In the genomic region with DNA sequence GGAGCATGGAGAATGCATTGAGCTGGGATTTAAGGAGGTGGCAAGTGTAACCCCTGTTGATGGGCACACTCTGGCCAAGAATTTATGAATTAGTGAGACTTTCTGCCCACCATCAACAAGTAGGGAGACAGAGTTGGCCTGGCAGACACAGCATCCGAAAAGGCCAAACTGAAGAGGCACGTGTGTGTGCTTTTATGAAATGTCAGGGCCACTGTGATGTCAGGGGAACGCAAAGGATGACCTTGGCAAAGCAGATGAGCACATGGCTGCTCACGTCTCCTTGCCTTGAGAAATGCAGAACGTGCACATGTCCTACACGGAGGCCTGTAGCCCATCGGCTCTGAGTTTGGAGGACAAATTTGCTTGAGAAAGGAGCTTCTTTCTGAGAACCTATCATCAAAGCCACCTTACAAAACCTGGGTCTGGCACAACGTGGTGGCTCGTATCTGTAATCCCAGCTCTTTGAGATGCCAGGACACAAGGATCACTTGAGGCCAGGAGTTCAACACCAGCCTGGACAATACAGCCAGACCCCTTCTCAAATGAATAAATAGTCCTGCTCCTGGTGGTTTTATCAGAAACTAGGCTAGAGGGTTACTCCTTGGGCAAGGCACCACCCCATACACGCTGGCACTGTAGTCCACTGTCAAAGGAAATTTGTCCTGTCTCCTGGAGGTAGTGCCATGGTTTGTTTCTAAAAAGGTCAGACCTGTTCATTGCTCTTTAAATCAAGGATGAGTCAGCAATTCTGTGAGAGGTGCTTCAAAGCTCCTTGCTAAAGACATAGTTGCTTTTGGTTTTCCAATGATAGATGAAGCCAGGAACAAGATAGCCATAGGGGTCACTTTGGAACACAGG, we compare ENCODE assay signal across 10 cellular contexts. TPM values are rescaled to one million over a fixed set of nuclear protein-coding genes. Genes with fewer than 3 reads are reported as not detected.
DNase-seq lines count a peak whose midpoint lies in the region; ATAC-seq, FAIRE-seq and TF ChIP-seq lines count a peak whose summit lies in the region.
"Had no signal": no experiment of that assay in that cellular context is flagged by ENCODE, and none has a peak within 500 bp of the region (broad histone marks: within the 10 kb centered on the region; RNA-seq: fewer than 3 reads in every experiment).

No MANE protein-coding gene starts in this region.

- H2BK120ac ChIP-seq in mesenchymal stem cell (ENCODE audit: low read depth, low read length) = no peak overlapping the region

- DNase-seq in activated naive CD4-positive, alpha-beta T cell treated with anti-CD3 and anti-CD28 coated beads for 36 hours = no peak
- DNase-seq in activated naive CD4-positive, alpha-beta T cell treated with Interleukin-2 at 50 U/mL for 16 hours = no peak
- no peak for DNase-seq in GM12878 (ENCODE audit: low read depth, low spot score)
- DNase-seq in mesenchymal stem cell = no peak
- no peak for DNase-seq in tibial artery
- no peak for DNase-seq in kidney glomerular epithelial cell (lab: John Stamatoyannopoulos, UW)
- no peak for DNase-seq in brain microvascular endothelial cell
- DNase-seq in NCI-H1105 (lab: John Stamatoyannopoulos, UW) = no peak

- H3K4me3 ChIP-seq in GM12878 (peak overlapping the region; percentile 86; the same call in 1 of the 2 replicates), mesenchymal stem cell (ENCODE audit: insufficient read depth in 1 of 2, low read depth in 1 of 2, low read length in 2 of 2) (peak overlapping the region in 1 of 2 experiments; percentile 96), tibial artery (peak overlapping the region; percentile 82 to 88), brain microvascular endothelial cell (ENCODE audit: low read depth, low read length) (no peak overlapping the region)

- RAD21 ChIA-PET in GM12878 (lab: Charles Lee; ENCODE audit: unreplicated experiment) = interaction anchor here (1.0 to 6.2 kb wide), 19 partner anchors 9 to 72 kb away, joined by 3 to 53 read pairs (median 5); no protein-coding TSS in a partner anchor

- WGBS in GM12878 (ENCODE audit: insufficient coverage, insufficient replicate concordance, low lambda C conversion rate, missing lambda C conversion rate) = 80% methylated on average over 10 of the region's 10 CpGs
- WGBS in mesenchymal stem cell = 97% methylated on average over 10 of the region's 10 CpGs

- ATAC-seq in GM12878 = no peak

- H3K36me3 ChIP-seq in GM12878 (ENCODE audit: control insufficient read depth in 2 of 2, insufficient read depth in 2 of 2, low read length in 1 of 2) = peaks cover 2 to 12% of the 10 kb centered on the region in 2 experiments; a peak in 3 of 4 replicates
- peaks cover 0 to 14% of the 10 kb centered on the region in 2 experiments for H3K36me3 ChIP-seq in mesenchymal stem cell (ENCODE audit: control insufficient read depth in 1 of 2, insufficient read depth in 2 of 2, low read depth in 1 of 2, low read length in 2 of 2)
- H3K36me3 ChIP-seq in tibial artery = no peaks in the 10 kb centered on the region
- no peaks in the 10 kb centered on the region for H3K36me3 ChIP-seq in brain microvascular endothelial cell (replicated peaks)
- H3K36me3 ChIP-seq: prostate gland had no signal

- no peaks in the 10 kb centered on the region for H3K9me3 ChIP-seq in GM12878 (replicated peaks; ENCODE audit: control insufficient read depth, insufficient read depth, low read length)
- H3K9me3 ChIP-seq in mesenchymal stem cell (ENCODE audit: control insufficient read depth, low read length) = no peaks in the 10 kb centered on the region
- H3K9me3 ChIP-seq in tibial artery = no peaks in the 10 kb centered on the region
- H3K9me3 ChIP-seq: prostate gland had no signal

- SMC1A ChIA-PET in GM12878 (lab: Charles Lee; ENCODE audit: uncharacterized antibody, unreplicated experiment) = interaction anchor here (0.6 to 3.8 kb wide), 21 partner anchors 10 to 476 kb away, joined by 3 to 38 read pairs (median 4); no protein-coding TSS in a partner anchor

- H3K14ac ChIP-seq in mesenchymal stem cell (ENCODE audit: low read length in 2 of 2) = peak overlapping the region in 1 of 2 experiments; percentile 9

- no peak for TF ChIP-seq EP300 in GM12878 (IDR thresholded peaks at IDR 0.05; ENCODE audit: borderline replicate concordance in 1 of 2, control insufficient read depth in 1 of 2, low read depth in 2 of 2, low read length in 2 of 2)

- no peaks in the 10 kb centered on the region for H3K36me3 Mint-ChIP-seq in activated naive CD4-positive, alpha-beta T cell treated with anti-CD3 and anti-CD28 coated beads for 36 hours (ENCODE audit: low read depth)

- H3K23ac ChIP-seq in mesenchymal stem cell (ENCODE audit: low read length in 2 of 2) = no peak overlapping the region

- TF ChIP-seq RAD21 in GM12878 (IDR thresholded peaks at IDR 0.05; ENCODE audit: insufficient read depth, low read depth, low read length) = no peak

- no peak for TF ChIP-seq POLR2A in GM12878 (IDR thresholded peaks at IDR 0.05; ENCODE audit: low read depth, low read length)

- no peak overlapping the region for H3K27ac Mint-ChIP-seq in activated naive CD4-positive, alpha-beta T cell treated with anti-CD3 and anti-CD28 coated beads for 36 hours

- no TSS peak for BruUV-seq in GM12878 (replicated peaks; lab: Mats Ljungman, UMichigan)

- no peak overlapping the region for H2BK5ac ChIP-seq in mesenchymal stem cell (ENCODE audit: low read depth, low read length, poor library complexity, severe bottlenecking)

- H3K4me1 ChIP-seq in GM12878 (ENCODE audit: control insufficient read depth, insufficient read depth, low read length) = peaks cover 29% of the 10 kb centered on the region
- H3K4me1 ChIP-seq in mesenchymal stem cell (ENCODE audit: control insufficient read depth, insufficient read depth, low read depth, low read length) = peaks cover 13% of the 10 kb centered on the region
- peaks cover 0 to 31% (median 13%) of the 10 kb centered on the region in 4 donors for H3K4me1 ChIP-seq in tibial artery
- H3K4me1 ChIP-seq: prostate gland had no signal

- H3K4me2 ChIP-seq in GM12878 (ENCODE audit: control insufficient read depth, insufficient read depth) (peak overlapping the region; percentile 93), mesenchymal stem cell (ENCODE audit: low read length, poor library complexity, severe bottlenecking) (peak overlapping the region; percentile 100)

- peak overlapping the region; percentile 99 for H4K8ac ChIP-seq in mesenchymal stem cell (ENCODE audit: low read length)

- no peak for TF ChIP-seq CTCF in GM12878 (IDR thresholded peaks at IDR 0.05 in 2 of 3, conservative IDR thresholded peaks at IDR 0.05 in 1 of 3; ENCODE audit: control insufficient read depth in 2 of 3, extremely low read depth in 1 of 3, insufficient read depth in 1 of 3, low read depth in 3 of 3, low read length in 3 of 3)
- TF ChIP-seq CTCF in tibial artery (IDR thresholded peaks at IDR 0.05) = no peak
- TF ChIP-seq CTCF in brain microvascular endothelial cell (IDR thresholded peaks at IDR 0.05; ENCODE audit: low read depth, low read length, missing control alignments) = no peak

- FAIRE-seq in GM12878 (lab: Jason Lieb, UNC) = no peak
- FAIRE-seq: colon had no signal

- H4K20me1 ChIP-seq in GM12878 (ENCODE audit: control insufficient read depth, insufficient read depth) = no peaks in the 10 kb centered on the region

- peaks cover 2% of the 10 kb centered on the region for H3K27me3 Mint-ChIP-seq in activated naive CD4-positive, alpha-beta T cell treated with anti-CD3 and anti-CD28 coated beads for 36 hours (ENCODE audit: low read depth)

- no peak overlapping the region for H2AK5ac ChIP-seq in mesenchymal stem cell (ENCODE audit: low read length, severe bottlenecking)

- H3K27me3 ChIP-seq in GM12878 (replicated peaks in 1 of 2; ENCODE audit: control insufficient read depth in 2 of 2, insufficient read depth in 2 of 2, low read length in 1 of 2) = no peaks in the 10 kb centered on the region
- H3K27me3 ChIP-seq in mesenchymal stem cell (ENCODE audit: control insufficient read depth in 1 of 2, insufficient read depth in 1 of 2, low read length in 2 of 2) = no peaks in the 10 kb centered on the region
- H3K27me3 ChIP-seq in tibial artery = no peaks in the 10 kb centered on the region
- H3K27me3 ChIP-seq in brain microvascular endothelial cell (replicated peaks) = no peaks in the 10 kb centered on the region

- in situ Hi-C loops in GM12878 (cut with MboI) (no loop called here), brain microvascular endothelial cell (cut with HindIII; ENCODE audit: low pct_ligation_motif_present, low sequenced_read_pairs) (no loop called here)

- peak overlapping the region; percentile 89 for H3K4me3 Mint-ChIP-seq in activated naive CD4-positive, alpha-beta T cell treated with anti-CD3 and anti-CD28 coated beads for 36 hours

- peak overlapping the region; percentile 72 to 75 for H2BK12ac ChIP-seq in mesenchymal stem cell (ENCODE audit: low read length in 2 of 2)

- peak overlapping the region; percentile 43 for H4K91ac ChIP-seq in mesenchymal stem cell (ENCODE audit: low read length)

- CTCF ChIA-PET in activated naive CD4-positive, alpha-beta T cell treated with anti-CD3 and anti-CD28 coated beads for 36 hours (lab: Charles Lee) = interaction anchor here (0.5 to 9.4 kb wide), 28 partner anchors 9 to 232 kb away, joined by 3 to 132 read pairs (median 4); partner anchors contain the start of gene CAPN7
- CTCF ChIA-PET in GM12878 (lab: Yijun Ruan, JAX) = interaction anchor here (0.6 to 9.6 kb wide), 25 partner anchors 9 to 119 kb away, joined by 3 to 125 read pairs (median 6); no protein-coding TSS in a partner anchor

- peak overlapping the region; percentile 99 for H2AFZ ChIP-seq in GM12878 (ENCODE audit: control insufficient read depth, low read depth, low read length)
- H2AFZ ChIP-seq in mesenchymal stem cell (ENCODE audit: low read depth, low read length) = peak overlapping the region; percentile 91

- H3K27ac ChIP-seq in GM12878 (ENCODE audit: control insufficient read depth, insufficient read depth) (peak overlapping the region; percentile 41; the same call in 1 of the 2 replicates), mesenchymal stem cell (ENCODE audit: low read length, poor library complexity, severe bottlenecking) (no peak overlapping the region), tibial artery (peak overlapping the region; percentile 88 to 93), brain microvascular endothelial cell (no peak overlapping the region)

- no peak overlapping the region for H3K4ac ChIP-seq in mesenchymal stem cell (ENCODE audit: low read depth in 1 of 2, low read length in 2 of 2)

- peaks cover 44% of the 10 kb centered on the region for H3K4me1 Mint-ChIP-seq in activated naive CD4-positive, alpha-beta T cell treated with anti-CD3 and anti-CD28 coated beads for 36 hours (ENCODE audit: low read depth)

- H3K79me2 ChIP-seq in GM12878 (ENCODE audit: control insufficient read depth, insufficient read depth, low read length) = peaks cover 32% of the 10 kb centered on the region

- peak overlapping the region in 1 of 2 experiments; percentile 70 for H3K18ac ChIP-seq in mesenchymal stem cell (ENCODE audit: low read depth in 1 of 2, low read length in 2 of 2)

- no peak overlapping the region for H2BK15ac ChIP-seq in mesenchymal stem cell (ENCODE audit: low read depth, poor library complexity, severe bottlenecking)

- H3K9me3 Mint-ChIP-seq in activated naive CD4-positive, alpha-beta T cell treated with anti-CD3 and anti-CD28 coated beads for 36 hours = no peaks in the 10 kb centered on the region

- POLR2A ChIA-PET in GM12878 (lab: Charles Lee) = interaction anchor here (0.6 to 1.9 kb wide), 14 partner anchors 9 to 237 kb away, joined by 3 to 6 read pairs (median 3); no protein-coding TSS in a partner anchor

- intact Hi-C loops in activated naive CD4-positive, alpha-beta T cell treated with anti-CD3 and anti-CD28 coated beads for 36 hours (cut with micrococcal nuclease) = no loop called here
- intact Hi-C loops in GM12878 (cut with micrococcal nuclease; ENCODE audit: unreplicated experiment) = no loop called here
- intact Hi-C loops in tibial artery (cut with DNase I; ENCODE audit: low total_unique reads) = loop anchor here (5.0 kb wide), 1 partner anchor 44 kb away; no protein-coding TSS in a partner anchor

- H3K9ac ChIP-seq in GM12878 (ENCODE audit: control insufficient read depth, insufficient read depth, low read length) (no peak overlapping the region), mesenchymal stem cell (ENCODE audit: low read length) (peak overlapping the region; percentile 97)

- H3K79me1 ChIP-seq in mesenchymal stem cell (replicated peaks; ENCODE audit: low read length, poor library complexity, severe bottlenecking) = peaks cover 7% of the 10 kb centered on the region

RNA-seq across cellular contexts. Expression of gene SH3BP5, which starts 0.9 kb away (rescaled TPM):
- total RNA-seq in activated naive CD4-positive, alpha-beta T cell treated with anti-CD3 and anti-CD28 coated beads for 36 hours = 1 to 10 TPM; 7.9 to 9.0 TPM
- 20.0 and 21.6 TPM in 2 replicates for total RNA-seq in GM12878 (2013; cell fraction: nucleolus; rRNA removed)
- 37.9 and 41.0 TPM in 2 replicates for total RNA-seq in GM12878 (2014; rRNA removed)
- 45.6 and 46.5 TPM in 2 replicates for total RNA-seq in GM12878 (2014; rRNA removed; fragmentation: Illumina TruSeq; extraction: Trizol)
- 60.5 and 64.6 TPM in 2 replicates for total RNA-seq in GM12878 (2021)
- 11.6 TPM for polyA plus RNA-seq in GM12878 (2011; ENCODE audit: low read depth)
- 82.9 and 94.0 TPM in 2 replicates for polyA plus RNA-seq in GM12878 (2011; rRNA removed)
- polyA plus RNA-seq in GM12878 (2011; cell fraction: cytosol; rRNA removed) = 64.1 and 87.7 TPM in 2 replicates
- 66.7 and 81.4 TPM in 2 replicates for polyA plus RNA-seq in GM12878 (2011; cell fraction: nucleus; rRNA removed)
- polyA plus RNA-seq in GM12878 (2012) = 17.8 and 20.3 TPM in 2 replicates
- 87.5 and 94.9 TPM in 2 replicates for polyA plus RNA-seq in GM12878 (2014; fragmentation: Illumina TruSeq; extraction: Trizol)
- polyA plus RNA-seq in GM12878 (2014; fragmentation: Nextera tagmentation; extraction: Ambion mirVana) = 10 to 100 TPM; 14.9 to 33.8 TPM
- 71.1 and 74.0 TPM in 2 replicates for polyA plus RNA-seq in GM12878 (2014; rRNA removed)
- 10 to 100 TPM; 29.9 to 35.4 TPM for polyA plus RNA-seq in GM12878 (2016; fragmentation: Nextera tagmentation; extraction: Ambion mirVana)
- 36.2 and 55.3 TPM in 2 replicates for polyA minus RNA-seq in GM12878 (2011; rRNA and poly(A)+ RNA removed)
- polyA minus RNA-seq in GM12878 (2011; cell fraction: cytosol; rRNA and poly(A)+ RNA removed) = 16.4 and 25.8 TPM in 2 replicates
- 16.0 and 31.0 TPM in 2 replicates for polyA minus RNA-seq in GM12878 (2011; cell fraction: nucleus; rRNA and poly(A)+ RNA removed)
- 8.4 TPM for polyA plus RNA-seq in mesenchymal stem cell (2013, experiment 1 of 2)
- polyA plus RNA-seq in mesenchymal stem cell (2013, experiment 2 of 2) = 8.4 TPM

Comparison
In these comparisons a context has a peak if more than half of its experiments do, and no peak if none do; other contexts are left out.
1. H3K27ac ChIP-seq: peak in GM12878 (single experiment) and tibial artery (2 of 2); none in mesenchymal stem cell (single experiment) and brain microvascular endothelial cell (single experiment).